7 cellular contexts compared by ENCODE assay signal in the genomic region with DNA sequence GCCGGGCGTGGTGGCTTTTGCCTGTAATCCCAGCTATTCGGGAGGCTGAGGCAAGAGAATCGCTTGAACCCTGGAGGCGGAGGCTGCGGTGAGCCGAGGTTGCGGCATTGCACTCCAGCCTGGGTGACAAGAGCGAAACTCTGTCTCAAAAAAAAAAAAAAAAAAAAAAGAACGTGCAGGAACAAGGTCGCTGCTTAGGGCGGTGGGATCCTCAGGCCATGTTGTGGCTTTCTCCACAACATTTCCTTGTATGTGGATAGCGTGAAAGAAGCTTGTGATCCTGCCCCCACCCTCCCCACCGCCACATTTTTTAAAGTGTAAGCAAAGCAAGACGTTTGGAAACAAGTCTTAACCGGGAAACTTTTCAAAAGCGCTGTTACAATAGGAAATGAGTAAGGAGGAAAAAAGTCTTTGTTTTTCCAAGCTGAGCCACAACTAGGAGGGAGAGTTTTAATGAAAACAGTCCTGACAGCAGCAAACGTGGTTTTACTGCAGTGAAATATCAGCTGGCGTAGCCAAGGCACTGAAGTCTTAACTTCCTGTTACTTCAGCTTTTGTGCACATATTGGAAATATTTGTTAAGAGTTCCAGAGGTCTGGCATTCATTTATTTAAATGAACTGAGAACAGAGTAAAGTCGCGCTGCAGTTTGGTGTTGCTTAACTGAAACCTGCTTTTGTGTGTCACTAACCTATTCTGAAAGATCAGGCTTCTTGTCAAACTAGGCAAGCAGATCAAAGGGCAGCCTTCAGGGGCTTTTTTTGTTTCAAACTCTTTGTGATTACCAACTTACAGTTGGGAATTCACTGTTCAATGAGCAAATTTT. TPM values are rescaled to one million over a fixed set of nuclear protein-coding genes. Genes with fewer than 3 reads are reported as not detected.
A peak's percentile ranks its signal among the peaks of the same experiment; 100 is the strongest.
DNase-seq lines count a peak whose midpoint lies in the region; ATAC-seq and TF ChIP-seq lines count a peak whose summit lies in the region.

No MANE protein-coding gene starts in this region.

- peaks cover 17 to 19% of the 10 kb centered on the region in 2 experiments for H3K36me3 ChIP-seq in trophoblast cell (ENCODE audit: control insufficient read depth in 1 of 2, insufficient read depth in 2 of 2, low read length in 2 of 2)

- H2AFZ ChIP-seq in trophoblast cell (ENCODE audit: insufficient read depth, low read length, poor library complexity) = no peak overlapping the region

- H3K36me3 Mint-ChIP-seq in activated naive CD4-positive, alpha-beta T cell treated with anti-CD3 and anti-CD28 coated beads, Interleukin-2, amount 10 ng/mL, durations not matched to agents 7 days and 5 days = peaks cover 20% of the 10 kb centered on the region

- peaks cover 0 to 7% of the 10 kb centered on the region in 2 experiments for H3K4me1 ChIP-seq in trophoblast cell (ENCODE audit: control insufficient read depth in 1 of 2, insufficient read depth in 2 of 2, low read length in 2 of 2)

- no peak for TF ChIP-seq POLR2A in NB4 (IDR thresholded peaks at IDR 0.05; ENCODE audit: extremely low read depth, insufficient read length)

- H4K91ac ChIP-seq in trophoblast cell (ENCODE audit: low read depth, low read length) = no peak overlapping the region

- H2AK5ac ChIP-seq in trophoblast cell (ENCODE audit: low read length) = no peak overlapping the region

- no peak for TF ChIP-seq CTCF in NB4 (IDR thresholded peaks at IDR 0.05; ENCODE audit: low read depth, low read length)

- H3K9me3 ChIP-seq in trophoblast cell (ENCODE audit: insufficient read depth, low read depth, low read length) = no peaks in the 10 kb centered on the region

- H3K14ac ChIP-seq in trophoblast cell (ENCODE audit: low read length) = no peak overlapping the region

- H2BK5ac ChIP-seq in trophoblast cell (ENCODE audit: low read depth, low read length, poor library complexity) = peak overlapping the region; percentile 99

- CTCF ChIA-PET in activated naive CD4-positive, alpha-beta T cell treated with anti-CD3 and anti-CD28 coated beads, Interleukin-2, amount 10 ng/mL, durations not matched to agents 7 days and 5 days (lab: Charles Lee) = interaction anchor here (0.6 to 7.5 kb wide), 28 partner anchors 9 to 212 kb away, joined by 3 to 69 read pairs (median 5); no protein-coding TSS in a partner anchor

- H3K4me3 ChIP-seq in NB4 (ENCODE audit: low read depth, low read length) (peak overlapping the region; percentile 58), trophoblast cell (ENCODE audit: low read depth, low read length) (no peak overlapping the region)

- peaks cover 41% of the 10 kb centered on the region for H3K79me2 ChIP-seq in trophoblast cell (ENCODE audit: control insufficient read depth, insufficient read depth, low read length, poor library complexity)

- H3K79me1 ChIP-seq in trophoblast cell (ENCODE audit: low read length) = peaks cover 45% of the 10 kb centered on the region

- DNase-seq in NB4 (ENCODE audit: low read depth) = peak; percentile 67
- peak; percentile 41 for DNase-seq in activated naive CD4-positive, alpha-beta T cell treated with anti-CD3 and anti-CD28 coated beads, Interleukin-2, amount 10 ng/mL, durations not matched to agents 7 days and 5 days
- DNase-seq in globus pallidus (ENCODE audit: low spot score) = peak; percentile 53
- peak; percentile 69 to 83 for DNase-seq in trophoblast cell

- peak overlapping the region; percentile 98 for H3K27ac Mint-ChIP-seq in activated naive CD4-positive, alpha-beta T cell treated with anti-CD3 and anti-CD28 coated beads, Interleukin-2, amount 10 ng/mL, durations not matched to agents 7 days and 5 days

- H3K4me1 Mint-ChIP-seq in activated naive CD4-positive, alpha-beta T cell treated with anti-CD3 and anti-CD28 coated beads, Interleukin-2, amount 10 ng/mL, durations not matched to agents 7 days and 5 days = peaks cover 49% of the 10 kb centered on the region

- H4K12ac ChIP-seq in trophoblast cell (ENCODE audit: low read depth, low read length) = no peak overlapping the region

- H3K4ac ChIP-seq in trophoblast cell (ENCODE audit: low read depth, low read length) = peak overlapping the region; percentile 100

- H3K18ac ChIP-seq in trophoblast cell (ENCODE audit: low read length) = peak overlapping the region; percentile 56

- peak; percentile 26 for ATAC-seq in GM18511 (IDR thresholded peaks at IDR 0.05; ENCODE audit: unreplicated experiment)
- ATAC-seq in HG03175 (IDR thresholded peaks at IDR 0.05; ENCODE audit: unreplicated experiment) = no peak
- ATAC-seq in HG02870 (IDR thresholded peaks at IDR 0.05; ENCODE audit: unreplicated experiment) = no peak

- peak overlapping the region; percentile 13 for H4K8ac ChIP-seq in trophoblast cell (ENCODE audit: low read depth, low read length)

- H3K27me3 Mint-ChIP-seq in activated naive CD4-positive, alpha-beta T cell treated with anti-CD3 and anti-CD28 coated beads, Interleukin-2, amount 10 ng/mL, durations not matched to agents 7 days and 5 days = peaks cover 12% of the 10 kb centered on the region

- peak overlapping the region; percentile 55 for H2BK120ac ChIP-seq in trophoblast cell (ENCODE audit: insufficient read depth, low read length, poor library complexity)

- no peak overlapping the region for H2BK12ac ChIP-seq in trophoblast cell (ENCODE audit: low read length)

- peak overlapping the region; percentile 62 for H3K4me2 ChIP-seq in trophoblast cell (ENCODE audit: low read length)

- H3K27me3 ChIP-seq in trophoblast cell (ENCODE audit: insufficient read depth, low read length) = no peaks in the 10 kb centered on the region

- H3K4me3 Mint-ChIP-seq in activated naive CD4-positive, alpha-beta T cell treated with anti-CD3 and anti-CD28 coated beads, Interleukin-2, amount 10 ng/mL, durations not matched to agents 7 days and 5 days = peak overlapping the region; percentile 88

- no peak overlapping the region for H3K23ac ChIP-seq in trophoblast cell (ENCODE audit: low read length)

- WGBS in trophoblast cell (ENCODE audit: extremely low coverage, insufficient coverage, insufficient read length) = no CpG with 5 or more reads among the region's 21 CpGs

- H3K9ac ChIP-seq in trophoblast cell (ENCODE audit: low read length) = no peak overlapping the region

- H3K27ac ChIP-seq in trophoblast cell (ENCODE audit: low read depth, low read length) = peak overlapping the region; percentile 94

- H3K9me3 Mint-ChIP-seq in activated naive CD4-positive, alpha-beta T cell treated with anti-CD3 and anti-CD28 coated beads, Interleukin-2, amount 10 ng/mL, durations not matched to agents 7 days and 5 days = no peaks in the 10 kb centered on the region

RNA-seq across cellular contexts. Expression of a gene that starts 3.8 kb away (rescaled TPM):
- polyA plus RNA-seq in trophoblast cell (2013) = 125 and 128 TPM in 2 replicates
